Comparison of ENCODE assay signal across 1 cellular context in the genomic region with DNA sequence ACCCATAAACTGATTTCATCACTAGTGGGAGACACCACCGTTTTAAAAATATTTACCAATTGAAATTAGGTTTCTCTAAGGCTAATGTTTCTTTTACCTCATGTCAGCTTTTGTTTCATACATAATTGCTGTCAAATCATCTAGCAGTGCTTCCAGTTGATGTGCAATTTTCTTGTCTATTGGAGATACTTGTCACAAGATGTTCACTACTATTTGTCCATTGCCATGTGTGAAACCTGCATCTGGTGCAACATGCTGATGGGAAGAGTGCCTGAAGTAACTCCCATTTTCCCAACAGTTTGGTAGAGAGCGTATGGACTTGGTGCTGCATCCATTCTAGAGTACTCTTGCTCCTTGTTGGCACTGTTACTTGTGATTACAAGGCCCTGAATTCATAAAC.
TF ChIP-seq lines count a peak whose summit lies in the region.

No MANE protein-coding gene starts in this region.

TF ChIP-seq in IMR-90, 13 proteins besides CTCF, POLR2A, EP300 and RAD21 (continued from another document):
- TF ChIP-seq, protein P1, sequence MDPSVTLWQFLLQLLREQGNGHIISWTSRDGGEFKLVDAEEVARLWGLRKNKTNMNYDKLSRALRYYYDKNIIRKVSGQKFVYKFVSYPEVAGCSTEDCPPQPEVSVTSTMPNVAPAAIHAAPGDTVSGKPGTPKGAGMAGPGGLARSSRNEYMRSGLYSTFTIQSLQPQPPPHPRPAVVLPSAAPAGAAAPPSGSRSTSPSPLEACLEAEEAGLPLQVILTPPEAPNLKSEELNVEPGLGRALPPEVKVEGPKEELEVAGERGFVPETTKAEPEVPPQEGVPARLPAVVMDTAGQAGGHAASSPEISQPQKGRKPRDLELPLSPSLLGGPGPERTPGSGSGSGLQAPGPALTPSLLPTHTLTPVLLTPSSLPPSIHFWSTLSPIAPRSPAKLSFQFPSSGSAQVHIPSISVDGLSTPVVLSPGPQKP (IDR thresholded peaks at IDR 0.05; ENCODE audit: borderline replicate concordance, low read depth, low read length): no peak
- TF ChIP-seq MAFK (IDR thresholded peaks at IDR 0.05; ENCODE audit: low read depth, low read length): no peak
- TF ChIP-seq BHLHE40 (IDR thresholded peaks at IDR 0.05; ENCODE audit: low read depth, low read length): no peak
